2 cellular contexts compared by ENCODE assay signal in genomic region chr2:224181534-224182155, GRCh38.
TF ChIP-seq lines count a peak whose summit lies in the region.

No MANE protein-coding gene starts in this region.

TF ChIP-seq in A549, 52 proteins besides CTCF, POLR2A, EP300 and RAD21 (continued from another document):
- TF ChIP-seq, protein P1, sequence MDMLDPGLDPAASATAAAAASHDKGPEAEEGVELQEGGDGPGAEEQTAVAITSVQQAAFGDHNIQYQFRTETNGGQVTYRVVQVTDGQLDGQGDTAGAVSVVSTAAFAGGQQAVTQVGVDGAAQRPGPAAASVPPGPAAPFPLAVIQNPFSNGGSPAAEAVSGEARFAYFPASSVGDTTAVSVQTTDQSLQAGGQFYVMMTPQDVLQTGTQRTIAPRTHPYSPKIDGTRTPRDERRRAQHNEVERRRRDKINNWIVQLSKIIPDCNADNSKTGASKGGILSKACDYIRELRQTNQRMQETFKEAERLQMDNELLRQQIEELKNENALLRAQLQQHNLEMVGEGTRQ (IDR thresholded peaks at IDR 0.05): no peak
- no peak for TF ChIP-seq BHLHE40 (IDR thresholded peaks at IDR 0.05; ENCODE audit: low read depth, low read length)
- TF ChIP-seq CBX2 (IDR thresholded peaks at IDR 0.05; ENCODE audit: borderline replicate concordance, low read depth): no peak
- no peak for TF ChIP-seq EHMT2 (IDR thresholded peaks at IDR 0.05; ENCODE audit: low read depth)
- TF ChIP-seq SREBF2 (IDR thresholded peaks at IDR 0.05): no peak
- no peak for TF ChIP-seq JUN (IDR thresholded peaks at IDR 0.05)
- no peak; the same call in 1 of the 2 replicates for TF ChIP-seq NFE2L2 (conservative IDR thresholded peaks at IDR 0.05; ENCODE audit: low read length)

TF ChIP-seq in SK-N-SH treated with all-trans-retinoic acid at 6 μM for 48 hours, 23 proteins besides CTCF, POLR2A, EP300 and RAD21 (continued from another document):
- no peak for TF ChIP-seq TSHZ2 (CRISPR knock-in tag; IDR thresholded peaks at IDR 0.05)
- TF ChIP-seq PATZ1 (CRISPR knock-in tag; IDR thresholded peaks at IDR 0.05; ENCODE audit: borderline replicate concordance): no peak
